Comparison of ENCODE assay signal across 1 cellular context in genomic region chr5:106321242-106321641, GRCh38.
TF ChIP-seq lines count a peak whose summit lies in the region.

No MANE protein-coding gene starts in this region.

TF ChIP-seq in HepG2, 621 proteins besides CTCF, POLR2A, EP300 and RAD21:
- TF ChIP-seq ZBED4 (CRISPR knock-in tag; IDR thresholded peaks at IDR 0.05; ENCODE audit: borderline replicate concordance) (no peak), ZFP36L1 (CRISPR knock-in tag; IDR thresholded peaks at IDR 0.05) (no peak), PRPF4 (IDR thresholded peaks at IDR 0.05; ENCODE audit: low read depth, low read length, poor library complexity, severe bottlenecking) (no peak), MAFK (conservative IDR thresholded peaks at IDR 0.05 in 1 of 2, IDR thresholded peaks at IDR 0.05 in 1 of 2; ENCODE audit: low read length in 2 of 2) (peak; percentile 98 to 99), ZNF562 (CRISPR knock-in tag; IDR thresholded peaks at IDR 0.05; ENCODE audit: borderline replicate concordance) (no peak), MAZ (IDR thresholded peaks at IDR 0.05; ENCODE audit: borderline replicate concordance, low read depth, low read length) (no peak), MAZ (CRISPR knock-in tag; IDR thresholded peaks at IDR 0.05; ENCODE audit: low read depth) (no peak), NFE2L2 (IDR thresholded peaks at IDR 0.05; ENCODE audit: low read length) (peak; percentile 26; the same call in 1 of the 2 replicates), MAFF (IDR thresholded peaks at IDR 0.05; ENCODE audit: low read depth, low read length) (peak; percentile 99), RFXANK (CRISPR knock-in tag; IDR thresholded peaks at IDR 0.05) (no peak), MAFG (CRISPR knock-in tag; IDR thresholded peaks at IDR 0.05) (0 out of 2 replicates have a peak, but pooled peaks have one; percentile 63), ZNF792 (CRISPR knock-in tag; IDR thresholded peaks at IDR 0.05) (0 out of 2 replicates have a peak, but pooled peaks have one; percentile 50)
TF ChIP-seq in HepG2: peak in this region for 5.
